In the genomic region with DNA sequence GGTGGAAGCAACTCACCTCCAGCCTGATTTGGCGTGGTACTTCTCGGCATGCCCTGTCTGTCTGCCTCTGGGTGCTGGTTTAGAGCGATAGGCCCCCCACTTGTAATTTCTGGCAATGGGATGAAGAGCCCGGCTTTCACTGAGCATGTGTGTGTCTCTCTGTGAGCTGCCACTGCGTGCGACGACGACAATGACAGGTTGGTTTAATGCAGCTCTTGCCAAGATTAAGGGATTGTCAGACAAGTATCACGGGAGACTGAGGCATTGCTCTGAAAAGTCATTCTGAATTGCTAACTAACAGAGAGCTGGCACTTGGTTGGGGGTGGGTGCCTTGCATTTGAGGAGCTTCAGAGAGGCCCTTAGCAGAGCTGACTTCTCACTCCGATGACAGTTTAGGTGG, we compare ENCODE assay signal across 24 cellular contexts.
"Had no signal": no experiment of that assay in that cellular context is flagged by ENCODE, and none has a peak within 500 bp of the region (broad histone marks: within the 10 kb centered on the region; RNA-seq: fewer than 3 reads in every experiment).

No MANE protein-coding gene starts in this region.

- H3K4me1 ChIP-seq: esophagus squamous epithelium, gastrocnemius medialis, left lung, lower lobe of right lung had no signal

- H3K27me3 ChIP-seq: esophagus squamous epithelium, gastrocnemius medialis, heart right ventricle, left lung had no signal

- H3K36me3 ChIP-seq: esophagus squamous epithelium, gastrocnemius medialis, heart right ventricle, left lung, lower lobe of right lung had no signal

- DNase-seq: dermis blood vessel endothelial cell; dorsolateral prefrontal cortex; effector CD4-positive, alpha-beta T cell; effector memory CD4-positive, alpha-beta T cell; esophagus squamous epithelium; foreskin fibroblast; foreskin melanocyte; gastrocnemius medialis; glutamatergic neuron; head of caudate nucleus; heart right ventricle; hippocampal formation; left cardiac atrium; left lung; left ventricle myocardium superior; lower lobe of right lung; mesenchymal stem cell; mucosa of descending colon; naive B cell had no signal

- ATAC-seq: gastrocnemius medialis, heart right ventricle, left cardiac atrium, left lung, left ventricle myocardium superior, lower lobe of right lung, mucosa of descending colon had no signal

- H3K4me3 ChIP-seq: coronary artery, dorsolateral prefrontal cortex, esophagus squamous epithelium, gastrocnemius medialis, heart right ventricle, left lung, lower lobe of right lung, mucosa of descending colon had no signal

- H3K9me3 ChIP-seq: esophagus squamous epithelium, gastrocnemius medialis, left lung, lower lobe of right lung, mucosa of descending colon had no signal

- H3K27ac ChIP-seq: coronary artery, dorsolateral prefrontal cortex, esophagus squamous epithelium, gastrocnemius medialis, heart right ventricle, left lung, lower lobe of right lung had no signal

- FAIRE-seq: colon, endothelial cell of umbilical vein, islet of Langerhans, keratinocyte had no signal
